Comparison of ENCODE assay signal across 3 cellular contexts in genomic region chr5:10709933-10710332, GRCh38.
TF ChIP-seq lines count a peak whose summit lies in the region.

No MANE protein-coding gene starts in this region.

TF ChIP-seq in IMR-90, 13 proteins besides CTCF, POLR2A, EP300 and RAD21:
- no peak for TF ChIP-seq RFX5 (IDR thresholded peaks at IDR 0.05; ENCODE audit: low read depth, low read length)
- TF ChIP-seq CEBPB (IDR thresholded peaks at IDR 0.05; ENCODE audit: low read depth, low read length) = no peak
- no peak for TF ChIP-seq FOS (IDR thresholded peaks at IDR 0.05; ENCODE audit: low read depth, low read length)
- TF ChIP-seq CHD1 (IDR thresholded peaks at IDR 0.05; ENCODE audit: low read depth, low read length) = no peak
- no peak for TF ChIP-seq MXI1 (IDR thresholded peaks at IDR 0.05; ENCODE audit: borderline replicate concordance, low read depth, low read length)
- no peak for TF ChIP-seq USF2 (IDR thresholded peaks at IDR 0.05; ENCODE audit: low read depth, low read length)
- no peak for TF ChIP-seq MAFK (IDR thresholded peaks at IDR 0.05; ENCODE audit: low read depth, low read length)
- no peak for TF ChIP-seq ELK1 (IDR thresholded peaks at IDR 0.05; ENCODE audit: borderline replicate concordance, low read depth, low read length)
- no peak for TF ChIP-seq MAZ (IDR thresholded peaks at IDR 0.05; ENCODE audit: borderline replicate concordance, low read depth, low read length)
- no peak for TF ChIP-seq BHLHE40 (IDR thresholded peaks at IDR 0.05; ENCODE audit: low read depth, low read length)
- TF ChIP-seq NFE2L2 (IDR thresholded peaks at IDR 0.05; ENCODE audit: low read depth, low read length) = no peak
TF ChIP-seq in IMR-90: peak in this region for 0.

TF ChIP-seq in H1, 55 proteins besides CTCF, POLR2A, EP300 and RAD21:
- TF ChIP-seq PHF8 (conservative IDR thresholded peaks at IDR 0.05; ENCODE audit: low read depth, low read length) (no peak), RFX5 (IDR thresholded peaks at IDR 0.05; ENCODE audit: borderline replicate concordance, low read depth, low read length) (no peak), ASH2L (IDR thresholded peaks at IDR 0.05; ENCODE audit: low read length) (no peak), CHD1 (IDR thresholded peaks at IDR 0.05; ENCODE audit: low read depth, low read length) (no peak), RXRA (IDR thresholded peaks at IDR 0.05; ENCODE audit: insufficient read depth, low read depth, low read length) (no peak)

TF ChIP-seq in SK-N-SH treated with all-trans-retinoic acid at 6 μM for 48 hours, 23 proteins besides CTCF, POLR2A, EP300 and RAD21:
- TF ChIP-seq ZNF8 (CRISPR knock-in tag; IDR thresholded peaks at IDR 0.05) = no peak
